ENCODE assay signal across 16 cellular contexts in genomic region chr2:147416099-147416498, GRCh38.
DNase-seq lines count a peak whose midpoint lies in the region; ATAC-seq and TF ChIP-seq lines count a peak whose summit lies in the region.
"Had no signal": no experiment of that assay in that cellular context is flagged by ENCODE, and none has a peak within 500 bp of the region (broad histone marks: within the 10 kb centered on the region; RNA-seq: fewer than 3 reads in every experiment).

No MANE protein-coding gene starts in this region.

- peaks cover 57% of the 10 kb centered on the region for H3K4me1 Mint-ChIP-seq in Calu3 (ENCODE audit: low read depth, unreplicated experiment)

- no peak overlapping the region for H3K4me3 ChIP-seq in RWPE2 (ENCODE audit: severe bottlenecking)
- no peak overlapping the region for H3K4me3 ChIP-seq in tibial nerve

- H3K4me3 Mint-ChIP-seq in Calu3 (ENCODE audit: low read depth, unreplicated experiment), result no peak overlapping the region

- ATAC-seq in RWPE2 (ENCODE audit: low read depth), result peak; percentile 99
- ATAC-seq in HG02885 (IDR thresholded peaks at IDR 0.05; ENCODE audit: poor library complexity, unreplicated experiment), result no peak
- ATAC-seq: left cardiac atrium, right cardiac atrium had no signal

- no TSS peak for BruUV-seq in Calu3 (replicated peaks; lab: Mats Ljungman, UMichigan)

- TF ChIP-seq CTCF in Calu3 (IDR thresholded peaks at IDR 0.05; ENCODE audit: unreplicated experiment) (no peak), RWPE2 (IDR thresholded peaks at IDR 0.05; ENCODE audit: poor library complexity, severe bottlenecking) (no peak), tibial nerve (IDR thresholded peaks at IDR 0.05) (no peak)

- H3K9me3 Mint-ChIP-seq in Calu3 (ENCODE audit: low read depth, unreplicated experiment), result peaks cover 4% of the 10 kb centered on the region

- TF ChIP-seq EP300 in tibial nerve (IDR thresholded peaks at IDR 0.05), result no peak

- no peak overlapping the region for H3K27ac ChIP-seq in RWPE2 (ENCODE audit: poor library complexity, severe bottlenecking)
- H3K27ac ChIP-seq in tibial nerve, result no peak overlapping the region
- no peak overlapping the region for H3K27ac ChIP-seq in substantia nigra (ENCODE audit: low read depth, low read length, poor library complexity, severe bottlenecking)
- H3K27ac ChIP-seq: neutrophil had no signal

- peak overlapping the region; percentile 41 for H3K27ac Mint-ChIP-seq in Calu3 (ENCODE audit: unreplicated experiment)

- H3K27me3 ChIP-seq in RWPE2 (ENCODE audit: insufficient read depth, poor library complexity, severe bottlenecking) (no peaks in the 10 kb centered on the region), tibial nerve (no peaks in the 10 kb centered on the region)
- H3K27me3 ChIP-seq: BE2C, neutrophil had no signal

- H3K4me1 ChIP-seq in RWPE2 (ENCODE audit: insufficient read depth, poor library complexity, severe bottlenecking), result peaks cover 9% of the 10 kb centered on the region
- H3K4me1 ChIP-seq in tibial nerve, result no peaks in the 10 kb centered on the region
- H3K4me1 ChIP-seq: BE2C had no signal

- CTCF ChIA-PET in Calu3 (lab: Charles Lee), result no interaction called here

- H3K36me3 ChIP-seq in RWPE2 (ENCODE audit: low read depth) (no peaks in the 10 kb centered on the region), tibial nerve (no peaks in the 10 kb centered on the region)
- H3K36me3 ChIP-seq: BE2C, neutrophil had no signal

- 87 to 88% methylated on average over 4 of the region's 4 CpGs for WGBS in tibial nerve, 2 donors

- H3K27me3 Mint-ChIP-seq in Calu3 (ENCODE audit: unreplicated experiment), result no peaks in the 10 kb centered on the region

- no peaks in the 10 kb centered on the region for H3K36me3 Mint-ChIP-seq in Calu3 (ENCODE audit: insufficient read depth, unreplicated experiment)

- no peaks in the 10 kb centered on the region for H3K9me3 ChIP-seq in RWPE2 (ENCODE audit: severe bottlenecking)
- peaks cover 0 to 7% (median 0%) of the 10 kb centered on the region in 4 donors for H3K9me3 ChIP-seq in tibial nerve
- H3K9me3 ChIP-seq: BE2C, neutrophil had no signal

- no peak for TF ChIP-seq POLR2A in tibial nerve (IDR thresholded peaks at IDR 0.05)

- DNase-seq in Calu3 (no peak), HPDE6-E6E7 (ENCODE audit: extremely low spot score) (peak; percentile 67), RWPE2 (ENCODE audit: low spot score) (no peak), kidney glomerular epithelial cell (lab: John Stamatoyannopoulos, UW) (peak; percentile 69), tibial nerve (ENCODE audit: low spot score in 2 of 2) (no peak), substantia nigra (lab: John Stamatoyannopoulos, UW) (no peak)
- DNase-seq: activated naive CD4-positive, alpha-beta T cell treated with Interleukin-2 at 50 U/mL for 16 hours; BE2C; H7; hypothalamus; left cardiac atrium; NCI-H774; right cardiac atrium; RPMI8226 had no signal

- intact Hi-C loops in Calu3 (cut with micrococcal nuclease; ENCODE audit: unreplicated experiment), result no loop called here

Comparison
In these comparisons a context has a peak if more than half of its experiments do, and no peak if none do; other contexts are left out.
1. DNase-seq: peak in HPDE6-E6E7 (single experiment) and kidney glomerular epithelial cell (single experiment); none in Calu3 (single experiment), RWPE2 (single experiment), tibial nerve (0 of 2) and substantia nigra (0 of 49).